ENCODE assay signal across 3 cellular contexts in genomic region chr1:62170380-62170779, GRCh38. TPM values are rescaled to one million over a fixed set of nuclear protein-coding genes. Genes with fewer than 3 reads are reported as not detected.
"Had no signal": no experiment of that assay in that cellular context is flagged by ENCODE, and none has a peak within 500 bp of the region (broad histone marks: within the 10 kb centered on the region; RNA-seq: fewer than 3 reads in every experiment).

No MANE protein-coding gene starts in this region.

RNA-seq across cellular contexts. Expression of gene L1TD1, which starts 24.3 kb away (rescaled TPM):
- total RNA-seq: glomerular endothelial cell, lung microvascular endothelial cell had no signal
- polyA plus RNA-seq: neural cell had no signal
